8 cellular contexts compared by ENCODE assay signal in the genomic region with DNA sequence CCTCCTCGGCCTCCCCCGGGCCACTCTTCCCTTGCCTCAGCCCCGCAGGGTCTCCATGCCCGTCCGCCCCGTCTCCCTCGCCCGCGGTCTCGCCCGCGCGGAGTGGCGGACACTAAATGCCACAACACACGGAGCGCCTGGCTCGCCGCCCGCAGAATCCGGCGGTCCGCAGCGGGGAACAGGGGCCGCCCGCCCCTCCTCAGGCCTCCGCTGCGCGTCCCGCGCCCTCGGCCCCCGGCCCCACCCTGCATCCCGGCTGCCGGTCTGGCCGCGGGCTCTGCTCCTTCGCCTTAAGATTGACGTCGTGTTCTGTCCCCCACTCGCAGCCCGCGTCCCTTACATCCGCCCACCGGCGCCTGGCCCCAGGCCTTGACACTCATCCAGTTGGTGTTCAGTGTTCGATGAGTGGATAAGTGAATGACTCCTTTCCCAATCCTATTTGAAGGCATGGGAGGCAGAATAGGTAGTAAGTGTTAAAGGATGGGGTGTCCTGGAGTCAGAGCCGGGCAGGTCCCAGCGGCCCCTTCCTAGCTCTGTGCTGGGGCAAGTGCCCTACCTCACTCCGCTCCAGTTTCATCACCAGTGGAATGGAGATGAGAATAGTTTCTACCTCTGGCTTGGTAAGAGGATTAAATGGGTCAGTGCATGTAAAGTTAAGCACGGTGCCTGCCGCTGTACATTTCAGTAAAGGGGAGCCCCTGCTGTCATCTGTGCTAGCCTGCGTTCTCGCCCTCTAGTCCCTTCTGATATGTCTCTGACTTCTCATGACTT. TPM values are rescaled to one million over a fixed set of nuclear protein-coding genes. Genes with fewer than 3 reads are reported as not detected.
DNase-seq lines count a peak whose midpoint lies in the region; ATAC-seq and TF ChIP-seq lines count a peak whose summit lies in the region.

No MANE protein-coding gene starts in this region.

- H4K20me1 ChIP-seq in SU-DHL-6 (ENCODE audit: low read depth, low read length), result no peaks in the 10 kb centered on the region; the same call in 1 of the 2 replicates

- peak overlapping the region; percentile 92 for H2AFZ ChIP-seq in SU-DHL-6 (ENCODE audit: low read depth, low read length, severe bottlenecking)

- no peaks in the 10 kb centered on the region for H3K27me3 ChIP-seq in SU-DHL-6 (ENCODE audit: low read length)

- no peaks in the 10 kb centered on the region; the same call in 1 of the 2 replicates for H3F3A ChIP-seq in SU-DHL-6 (ENCODE audit: insufficient read depth)

- intact Hi-C loops in left colon (cut with DNase I, micrococcal nuclease), result no loop called here

- TF ChIP-seq CTCF in SU-DHL-6 (IDR thresholded peaks at IDR 0.05; ENCODE audit: insufficient read depth, low read length, poor library complexity, severe bottlenecking) (no peak), choroid plexus epithelial cell (conservative IDR thresholded peaks at IDR 0.05; ENCODE audit: low read depth, low read length) (no peak)

- no peaks in the 10 kb centered on the region for H3K36me3 ChIP-seq in SU-DHL-6 (ENCODE audit: low read length)

- no peaks in the 10 kb centered on the region for H3K79me2 ChIP-seq in SU-DHL-6 (ENCODE audit: insufficient read depth, low read length)

- no peaks in the 10 kb centered on the region for H3K9me2 ChIP-seq in SU-DHL-6 (replicated peaks; ENCODE audit: insufficient read depth, low read length)

- peak; percentile 61 for DNase-seq in AG20443 (ENCODE audit: low spot score)
- peak; percentile 28 for DNase-seq in choroid plexus epithelial cell (ENCODE audit: low read depth)
- DNase-seq in left colon, result peak; percentile 30 to 58
- DNase-seq in stimulated activated CD4-positive, alpha-beta T cell treated with anti-CD3 and anti-CD28 coated beads, Interleukin-4, amount 100 ng/mL, for 24 hours, result peak; percentile 23
- DNase-seq in putamen (ENCODE audit: low spot score), result no peak

- H3K27ac ChIP-seq in SU-DHL-6 (ENCODE audit: low read depth, low read length), result no peak overlapping the region

- ATAC-seq in GM18873 (IDR thresholded peaks at IDR 0.05; ENCODE audit: low FRiP score, unreplicated experiment), result peak; percentile 17
- ATAC-seq in HG03159 (IDR thresholded peaks at IDR 0.05; ENCODE audit: unreplicated experiment), result peak; percentile 17
- ATAC-seq in left colon, result peak; percentile 47

- peak overlapping the region; percentile 77 for H3K9ac ChIP-seq in SU-DHL-6 (ENCODE audit: low read length)

- no peaks in the 10 kb centered on the region for H3K9me3 ChIP-seq in SU-DHL-6 (ENCODE audit: insufficient read depth, low read length)

- peak overlapping the region; percentile 90 for H3K4me3 ChIP-seq in SU-DHL-6 (ENCODE audit: insufficient read depth, low read length, poor library complexity, severe bottlenecking)
- H3K4me3 ChIP-seq in choroid plexus epithelial cell (ENCODE audit: low read depth, low read length), result peak overlapping the region; percentile 72

- H3K4me2 ChIP-seq in SU-DHL-6 (ENCODE audit: low read depth, low read length, poor library complexity, severe bottlenecking), result peak overlapping the region; percentile 78

RNA-seq across cellular contexts. Expression of gene TECPR2, which starts 0.6 kb away (rescaled TPM):
- 10 to 100 TPM; 17.1 to 20.5 TPM for total RNA-seq in left colon

RNA-seq across cellular contexts. Expression of gene CINP, which starts 0.7 kb away (rescaled TPM):
- total RNA-seq in left colon, result 10 to 100 TPM; 27.0 to 27.9 TPM

RNA-seq across cellular contexts. Expression of gene ZNF839, which starts 43.8 kb away (rescaled TPM):
- 10 to 100 TPM in 1 of 2 donors, 1 to 10 TPM in 1; 8.5 to 11.4 TPM for total RNA-seq in left colon

RNA-seq across cellular contexts. Expression of gene MOK, which starts 58.4 kb away (rescaled TPM):
- 1 to 10 TPM; 4.7 to 5.9 TPM for total RNA-seq in left colon
